ENCODE assay signal across 8 cellular contexts in the genomic region with DNA sequence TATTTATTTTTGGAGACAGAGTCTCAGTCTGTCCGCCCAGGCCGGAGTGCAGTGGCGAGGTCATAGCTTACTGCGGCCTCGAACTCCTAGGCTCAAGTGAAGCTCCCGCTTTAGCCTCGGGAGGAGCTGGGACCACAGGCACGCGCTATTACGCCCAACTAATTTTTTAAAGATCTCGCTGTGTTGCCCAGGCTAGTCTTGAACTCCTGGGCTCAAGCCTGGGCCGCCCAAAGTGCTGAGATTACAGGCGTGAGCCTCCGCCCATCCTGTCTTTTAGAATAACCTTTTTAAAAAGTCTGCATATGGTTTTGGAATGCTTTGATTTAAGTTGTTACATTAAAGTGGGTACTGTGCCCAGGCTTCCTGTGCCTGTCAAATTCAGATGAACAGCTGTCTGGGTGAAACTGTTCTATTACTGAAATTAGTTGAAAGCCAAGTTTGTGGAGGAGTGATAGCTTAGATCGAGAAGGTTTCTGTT. TPM values are rescaled to one million over a fixed set of nuclear protein-coding genes. Genes with fewer than 3 reads are reported as not detected.
A peak's percentile ranks its signal among the peaks of the same experiment; 100 is the strongest.
DNase-seq lines count a peak whose midpoint lies in the region; ATAC-seq and TF ChIP-seq lines count a peak whose summit lies in the region.

No MANE protein-coding gene starts in this region.

- no peaks in the 10 kb centered on the region for H3K9me3 ChIP-seq in endodermal cell (ENCODE audit: control insufficient read depth, low read length)
- H3K9me3 ChIP-seq in neural cell (ENCODE audit: low read length) = no peaks in the 10 kb centered on the region

- peak overlapping the region; percentile 99 for H3K27ac Mint-ChIP-seq in endodermal cell

- H3K4me1 Mint-ChIP-seq in endodermal cell = peaks cover 20% of the 10 kb centered on the region

- H3F3A ChIP-seq in neural cell (ENCODE audit: insufficient read depth, low read length, poor library complexity, severe bottlenecking) = no peaks in the 10 kb centered on the region

- H3K36me3 ChIP-seq in endodermal cell (ENCODE audit: control insufficient read depth, insufficient read depth, low read length) (peaks cover 24% of the 10 kb centered on the region), neural cell (ENCODE audit: insufficient read depth, low read length) (no peaks in the 10 kb centered on the region)

- peak overlapping the region; percentile 98 for H3K4me3 ChIP-seq in endodermal cell (ENCODE audit: low read length)
- peak overlapping the region; percentile 99 for H3K4me3 ChIP-seq in neural cell (ENCODE audit: low read length)

- peaks cover 48% of the 10 kb centered on the region for H3K79me2 ChIP-seq in neural cell (replicated peaks; ENCODE audit: insufficient read depth, low read length)

- no peaks in the 10 kb centered on the region for H3K27me3 Mint-ChIP-seq in endodermal cell (ENCODE audit: insufficient read depth)

- DNase-seq in endodermal cell = peak; percentile 49
- DNase-seq in AML-193 (lab: John Stamatoyannopoulos, UW) = no peak
- DNase-seq in NCI-H748 treated with DMSO at 0.1 percent for 48 hours (lab: John Stamatoyannopoulos, UW) = no peak
- DNase-seq in HuH-7 (ENCODE audit: low spot score) = no peak

- H4K20me1 ChIP-seq in neural cell (ENCODE audit: insufficient read depth) = no peaks in the 10 kb centered on the region

- H3K36me3 Mint-ChIP-seq in endodermal cell (ENCODE audit: low read depth) = peaks cover 12% of the 10 kb centered on the region

- TF ChIP-seq CTCF in VCaP (conservative IDR thresholded peaks at IDR 0.05) (no peak), endodermal cell (conservative IDR thresholded peaks at IDR 0.05) (no peak), neural cell (IDR thresholded peaks at IDR 0.05; ENCODE audit: poor library complexity, severe bottlenecking) (no peak)

- H3K27ac ChIP-seq in VCaP = peak overlapping the region; percentile 84
- no peak overlapping the region for H3K27ac ChIP-seq in endodermal cell (ENCODE audit: low read depth, low read length)
- no peak overlapping the region for H3K27ac ChIP-seq in neural cell (ENCODE audit: low read length)

- H3K9me2 ChIP-seq in neural cell (ENCODE audit: insufficient read depth, low read length) = no peaks in the 10 kb centered on the region

- no peak for TF ChIP-seq EP300 in neural cell (conservative IDR thresholded peaks at IDR 0.05; ENCODE audit: poor library complexity, severe bottlenecking)

- TF ChIP-seq RAD21 in neural cell (conservative IDR thresholded peaks at IDR 0.05) = no peak

- no peaks in the 10 kb centered on the region for H3K4me1 ChIP-seq in endodermal cell (ENCODE audit: control insufficient read depth, insufficient read depth, low read length)

- H3K27me3 ChIP-seq in endodermal cell (ENCODE audit: control insufficient read depth, insufficient read depth, low read length, poor library complexity, severe bottlenecking) (no peaks in the 10 kb centered on the region), neural cell (ENCODE audit: insufficient read depth, low read depth, low read length) (no peaks in the 10 kb centered on the region)

- H3K4me3 Mint-ChIP-seq in endodermal cell = peak overlapping the region; percentile 97

- ATAC-seq in GM18907 (IDR thresholded peaks at IDR 0.05; ENCODE audit: unreplicated experiment) = peak; percentile 46
- ATAC-seq in HG02981 (IDR thresholded peaks at IDR 0.05; ENCODE audit: unreplicated experiment) = peak; percentile 34

- peak overlapping the region; percentile 100 for H2AFZ ChIP-seq in neural cell (ENCODE audit: low read depth, low read length)

- peak overlapping the region; percentile 85 for H3K4me2 ChIP-seq in neural cell (ENCODE audit: low read length)

- H3K9ac ChIP-seq in endodermal cell (ENCODE audit: extremely low read depth, low read length, poor library complexity, severe bottlenecking) = peak overlapping the region; percentile 98
- H3K9ac ChIP-seq in neural cell (ENCODE audit: low read length) = peak overlapping the region; percentile 94

- H3K9me3 Mint-ChIP-seq in endodermal cell = no peaks in the 10 kb centered on the region

- 40 to 45% methylated on average over 13 to 15 of the region's 15 CpGs for WGBS in endodermal cell (ENCODE audit: insufficient coverage in 1 of 2, insufficient read length in 1 of 2), 2 experiments

TF ChIP-seq in neural cell, 6 proteins besides CTCF, POLR2A, EP300 and RAD21:
- TF ChIP-seq, protein P1, sequence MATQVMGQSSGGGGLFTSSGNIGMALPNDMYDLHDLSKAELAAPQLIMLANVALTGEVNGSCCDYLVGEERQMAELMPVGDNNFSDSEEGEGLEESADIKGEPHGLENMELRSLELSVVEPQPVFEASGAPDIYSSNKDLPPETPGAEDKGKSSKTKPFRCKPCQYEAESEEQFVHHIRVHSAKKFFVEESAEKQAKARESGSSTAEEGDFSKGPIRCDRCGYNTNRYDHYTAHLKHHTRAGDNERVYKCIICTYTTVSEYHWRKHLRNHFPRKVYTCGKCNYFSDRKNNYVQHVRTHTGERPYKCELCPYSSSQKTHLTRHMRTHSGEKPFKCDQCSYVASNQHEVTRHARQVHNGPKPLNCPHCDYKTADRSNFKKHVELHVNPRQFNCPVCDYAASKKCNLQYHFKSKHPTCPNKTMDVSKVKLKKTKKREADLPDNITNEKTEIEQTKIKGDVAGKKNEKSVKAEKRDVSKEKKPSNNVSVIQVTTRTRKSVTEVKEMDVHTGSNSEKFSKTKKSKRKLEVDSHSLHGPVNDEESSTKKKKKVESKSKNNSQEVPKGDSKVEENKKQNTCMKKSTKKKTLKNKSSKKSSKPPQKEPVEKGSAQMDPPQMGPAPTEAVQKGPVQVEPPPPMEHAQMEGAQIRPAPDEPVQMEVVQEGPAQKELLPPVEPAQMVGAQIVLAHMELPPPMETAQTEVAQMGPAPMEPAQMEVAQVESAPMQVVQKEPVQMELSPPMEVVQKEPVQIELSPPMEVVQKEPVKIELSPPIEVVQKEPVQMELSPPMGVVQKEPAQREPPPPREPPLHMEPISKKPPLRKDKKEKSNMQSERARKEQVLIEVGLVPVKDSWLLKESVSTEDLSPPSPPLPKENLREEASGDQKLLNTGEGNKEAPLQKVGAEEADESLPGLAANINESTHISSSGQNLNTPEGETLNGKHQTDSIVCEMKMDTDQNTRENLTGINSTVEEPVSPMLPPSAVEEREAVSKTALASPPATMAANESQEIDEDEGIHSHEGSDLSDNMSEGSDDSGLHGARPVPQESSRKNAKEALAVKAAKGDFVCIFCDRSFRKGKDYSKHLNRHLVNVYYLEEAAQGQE (IDR thresholded peaks at IDR 0.05; ENCODE audit: borderline replicate concordance) = no peak
- TF ChIP-seq SMC3 (conservative IDR thresholded peaks at IDR 0.05; ENCODE audit: poor library complexity) (no peak), MXI1 (conservative IDR thresholded peaks at IDR 0.05; ENCODE audit: poor library complexity, severe bottlenecking) (no peak), TAF1 (IDR thresholded peaks at IDR 0.05; ENCODE audit: low read depth) (no peak), EZH2 (IDR thresholded peaks at IDR 0.05; ENCODE audit: borderline replicate concordance, insufficient read depth, low read length, poor library complexity, severe bottlenecking) (no peak), POLR2AphosphoS5 (IDR thresholded peaks at IDR 0.05) (no peak)

RNA-seq across cellular contexts. Expression of a gene that starts 0.9 kb away (rescaled TPM):
- 10 to 100 TPM; 28.5 to 29.6 TPM for total RNA-seq in endodermal cell
- 32.8 TPM for polyA plus RNA-seq in endodermal cell (2013, experiment 1 of 2)
- 30.3 TPM for polyA plus RNA-seq in endodermal cell (2013, experiment 2 of 2)
- polyA plus RNA-seq in neural cell = 42.0 and 43.3 TPM in 2 replicates
- 93.5 and 104 TPM in 2 replicates for polyA minus RNA-seq in neural cell

RNA-seq across cellular contexts. Expression of a gene that starts 5.8 kb away (rescaled TPM):
- total RNA-seq in endodermal cell = not detected
- not detected for polyA plus RNA-seq in endodermal cell (2013, experiment 1 of 2)
- polyA plus RNA-seq in endodermal cell (2013, experiment 2 of 2) = not detected
- polyA plus RNA-seq in neural cell = not detected in 2 replicates
- 0.12 TPM in 1 of 2 replicates, not detected in the other for polyA minus RNA-seq in neural cell
